22 cellular contexts compared by ENCODE assay signal in genomic region chr3:60434945-60435344, GRCh38.
"Had no signal": no experiment of that assay in that cellular context is flagged by ENCODE, and none has a peak within 500 bp of the region (broad histone marks: within the 10 kb centered on the region; RNA-seq: fewer than 3 reads in every experiment).

No MANE protein-coding gene starts in this region.

- DNase-seq: central memory CD4-positive, alpha-beta T cell; cortex of kidney; dorsolateral prefrontal cortex; effector CD8-positive, alpha-beta T cell; esophagus squamous epithelium; foreskin keratinocyte; left colon; left ventricle myocardium superior; mesenchymal stem cell; naive thymus-derived CD4-positive, alpha-beta T cell; nephron progenitor cell; nucleus accumbens; pancreas; right cardiac atrium; stimulated activated CD4-positive, alpha-beta T cell treated with anti-CD3 and anti-CD28 coated beads, Interleukin-4, amount 100 ng/mL, for 1 hour; stimulated activated CD8-positive, alpha-beta memory T cell treated with anti-CD3 and anti-CD28 coated beads, Interleukin-4, amount 100 ng/mL, for 48 hours; stimulated activated naive CD8-positive, alpha-beta T cell treated with anti-CD3 and anti-CD28 coated beads, Interleukin-15, Interleukin-2, amounts not matched to agents 100 U/mL and 50 U/mL, for 24 hours; tibial artery had no signal

- FAIRE-seq: pancreas had no signal

- H3K27me3 ChIP-seq: dorsolateral prefrontal cortex, esophagus squamous epithelium, foreskin keratinocyte, pancreas, suprapubic skin, tibial artery had no signal

- ATAC-seq: foreskin keratinocyte; left colon; left ventricle myocardium superior; naive thymus-derived CD4-positive, alpha-beta T cell; pancreas; right cardiac atrium; stimulated activated effector memory CD8-positive, alpha-beta T cell treated with anti-CD3 and anti-CD28 coated beads, Interleukin-12 subunit alpha, Interleukin-12 subunit beta, amount 100 ng/mL, for 72 hours; stimulated activated naive CD8-positive, alpha-beta T cell treated with anti-CD3 and anti-CD28 coated beads, Interleukin-15, Interleukin-2, amounts not matched to agents 100 U/mL and 50 U/mL, for 24 hours had no signal

- H3K27ac ChIP-seq: dorsolateral prefrontal cortex, esophagus squamous epithelium, foreskin keratinocyte, pancreas, suprapubic skin, tibial artery had no signal

- H3K36me3 ChIP-seq: esophagus squamous epithelium, pancreas, suprapubic skin, tibial artery had no signal

- H3K27ac Mint-ChIP-seq: nephron progenitor cell; progenitor cell of endocrine pancreas; stimulated activated effector memory CD8-positive, alpha-beta T cell treated with anti-CD3 and anti-CD28 coated beads, Interleukin-12 subunit alpha, Interleukin-12 subunit beta, amount 100 ng/mL, for 72 hours had no signal

- H3K27me3 Mint-ChIP-seq: progenitor cell of endocrine pancreas had no signal

- H3K4me3 ChIP-seq: dorsolateral prefrontal cortex, esophagus squamous epithelium, lung, pancreas, suprapubic skin, tibial artery had no signal

- H3K4me1 ChIP-seq: esophagus squamous epithelium, foreskin keratinocyte, pancreas, suprapubic skin, tibial artery had no signal

- H3K4me3 Mint-ChIP-seq: naive thymus-derived CD4-positive, alpha-beta T cell; nephron progenitor cell; stimulated activated effector memory CD8-positive, alpha-beta T cell treated with anti-CD3 and anti-CD28 coated beads, Interleukin-12 subunit alpha, Interleukin-12 subunit beta, amount 100 ng/mL, for 72 hours had no signal

- H3K9me3 ChIP-seq: esophagus squamous epithelium, pancreas, suprapubic skin, tibial artery had no signal

- H3K9me3 Mint-ChIP-seq: nephron progenitor cell; stimulated activated effector memory CD8-positive, alpha-beta T cell treated with anti-CD3 and anti-CD28 coated beads, Interleukin-12 subunit alpha, Interleukin-12 subunit beta, amount 100 ng/mL, for 72 hours had no signal

- H3K36me3 Mint-ChIP-seq: stimulated activated effector memory CD8-positive, alpha-beta T cell treated with anti-CD3 and anti-CD28 coated beads, Interleukin-12 subunit alpha, Interleukin-12 subunit beta, amount 100 ng/mL, for 72 hours had no signal
